Comparison of ENCODE assay signal across 9 cellular contexts in genomic region chr9:131799177-131799823, GRCh38. TPM values are rescaled to one million over a fixed set of nuclear protein-coding genes. Genes with fewer than 3 reads are reported as not detected.
DNase-seq lines count a peak whose midpoint lies in the region; ATAC-seq and TF ChIP-seq lines count a peak whose summit lies in the region.
"Had no signal": no experiment of that assay in that cellular context is flagged by ENCODE, and none has a peak within 500 bp of the region (broad histone marks: within the 10 kb centered on the region; RNA-seq: fewer than 3 reads in every experiment).

No MANE protein-coding gene starts in this region.

- H3K4me3 ChIP-seq in NT2/D1 (ENCODE audit: insufficient read length, low read depth) (no peak overlapping the region), right cardiac atrium (ENCODE audit: low read length) (no peak overlapping the region), lower leg skin (ENCODE audit: low read depth, poor library complexity, severe bottlenecking) (no peak overlapping the region)
- H3K4me3 ChIP-seq: thoracic aorta had no signal

- H3K9me3 ChIP-seq in NT2/D1 (ENCODE audit: insufficient read depth, low read length) = no peaks in the 10 kb centered on the region
- no peaks in the 10 kb centered on the region for H3K9me3 ChIP-seq in right cardiac atrium (ENCODE audit: control insufficient read depth, low read length)
- H3K9me3 ChIP-seq: thoracic aorta had no signal

- 55% methylated on average over 8 of the region's 8 CpGs for WGBS in right cardiac atrium
- WGBS in lower leg skin, 2 donors = 56 to 61% methylated on average over 8 of the region's 8 CpGs

- H3K9ac ChIP-seq in NT2/D1 (ENCODE audit: insufficient read length, low read depth) = no peak overlapping the region

- intact Hi-C loops in right cardiac atrium (cut with DNase I) = no loop called here
- intact Hi-C loops in lower leg skin (cut with DNase I; ENCODE audit: low total_unique reads) = no loop called here

- DNase-seq in ELR (ENCODE audit: low read depth) = peak; percentile 53
- DNase-seq in NT2/D1 (ENCODE audit: low read depth, low spot score) = peak; percentile 66
- peak; percentile 25 for DNase-seq in activated effector memory CD4-positive, alpha-beta T cell treated with Interleukin-2 at 50 U/mL for 16 hours
- peak; percentile 56 to 80 (median 79) for DNase-seq in right cardiac atrium
- peak; percentile 65 to 69 for DNase-seq in stimulated activated CD4-positive, alpha-beta T cell treated with anti-CD3 and anti-CD28 coated beads, Interleukin-2, amount 100 ng/mL, for 24 hours
- no peak for DNase-seq in lower leg skin (ENCODE audit: low spot score in 2 of 2)
- no peak for DNase-seq in NCI-H526 (lab: John Stamatoyannopoulos, UW)

- no peak for TF ChIP-seq CTCF in lower leg skin (IDR thresholded peaks at IDR 0.05)

- H3K36me3 ChIP-seq in NT2/D1 (ENCODE audit: insufficient read depth, insufficient read length, low read length) = no peaks in the 10 kb centered on the region
- H3K36me3 ChIP-seq: thoracic aorta had no signal

- no peak overlapping the region for H3K27ac ChIP-seq in right cardiac atrium (ENCODE audit: low read length)
- H3K27ac ChIP-seq: thoracic aorta had no signal

- peaks cover 10% of the 10 kb centered on the region for H3K4me1 ChIP-seq in NT2/D1 (ENCODE audit: insufficient read depth, insufficient read length)
- no peaks in the 10 kb centered on the region for H3K4me1 ChIP-seq in right cardiac atrium (ENCODE audit: control insufficient read depth, insufficient read depth, low read length)

- H3K27me3 ChIP-seq in NT2/D1 (ENCODE audit: insufficient read depth, insufficient read length) (peaks cover 22% of the 10 kb centered on the region), right cardiac atrium (ENCODE audit: control insufficient read depth, insufficient read depth) (no peaks in the 10 kb centered on the region)

- no peak for TF ChIP-seq POLR2A in lower leg skin (IDR thresholded peaks at IDR 0.05)

- ATAC-seq in right cardiac atrium (peak; percentile 34 to 57), HG02610 (IDR thresholded peaks at IDR 0.05; ENCODE audit: unreplicated experiment) (no peak)

RNA-seq across cellular contexts. Expression of gene RAPGEF1, which starts 59.4 kb away (rescaled TPM):
- 100 to 1,000 TPM in 1 of 4 donors, 10 to 100 TPM in 3; 82.3 to 100 (median 93.0) TPM for total RNA-seq in right cardiac atrium
- polyA plus RNA-seq in right cardiac atrium = 58.5 TPM
- 10 to 100 TPM; 18.0 to 70.8 (median 43.5) TPM for total RNA-seq in lower leg skin

Comparison
In these comparisons a context has a peak if more than half of its experiments do, and no peak if none do; other contexts are left out.
1. DNase-seq: peak in ELR (single experiment), NT2/D1 (single experiment), activated effector memory CD4-positive, alpha-beta T cell treated with Interleukin-2 at 50 U/mL for 16 hours (single experiment), right cardiac atrium (3 of 3) and stimulated activated CD4-positive, alpha-beta T cell treated with anti-CD3 and anti-CD28 coated beads, Interleukin-2, amount 100 ng/mL, for 24 hours (2 of 2); none in lower leg skin (0 of 2) and NCI-H526 (0 of 2).